In genomic region chr10:103192089-103192450, GRCh38 we compare ENCODE assay signal across 9 cellular contexts. TPM values are rescaled to one million over a fixed set of nuclear protein-coding genes. Genes with fewer than 3 reads are reported as not detected.
DNase-seq lines count a peak whose midpoint lies in the region; ATAC-seq, FAIRE-seq and TF ChIP-seq lines count a peak whose summit lies in the region.
"Had no signal": no experiment of that assay in that cellular context is flagged by ENCODE, and none has a peak within 500 bp of the region (broad histone marks: within the 10 kb centered on the region; RNA-seq: fewer than 3 reads in every experiment).

No MANE protein-coding gene starts in this region.

- no peaks in the 10 kb centered on the region for H3K9me1 ChIP-seq in endothelial cell of umbilical vein (replicated peaks; ENCODE audit: control insufficient read depth, extremely low read depth, insufficient read depth, low read length)

- no peak for FAIRE-seq in endothelial cell of umbilical vein (lab: Jason Lieb, UNC)

- TF ChIP-seq CTCF in endothelial cell of umbilical vein (IDR thresholded peaks at IDR 0.05; ENCODE audit: extremely low read depth in 1 of 2, insufficient read depth in 1 of 2, low read depth in 1 of 2, low read length in 2 of 2): no peak
- TF ChIP-seq CTCF in nephron progenitor cell (IDR thresholded peaks at IDR 0.05): no peak

- no peaks in the 10 kb centered on the region for H3K27me3 Mint-ChIP-seq in activated naive CD4-positive, alpha-beta T cell treated with anti-CD3 and anti-CD28 coated beads for 36 hours (ENCODE audit: low read depth)
- H3K27me3 Mint-ChIP-seq in nephron progenitor cell (ENCODE audit: low read depth, poor library complexity): no peaks in the 10 kb centered on the region

- CTCF ChIA-PET in activated naive CD4-positive, alpha-beta T cell treated with anti-CD3 and anti-CD28 coated beads for 36 hours (lab: Charles Lee): interaction anchor here (1.2 to 3.3 kb wide), 3 partner anchors 32 to 274 kb away, joined by 5 to 12 read pairs (median 5); partner anchors contain the start of gene CNNM2
- CTCF ChIA-PET in endothelial cell of umbilical vein (lab: Charles Lee): interaction anchor here (1.0 to 6.4 kb wide), 14 partner anchors 11 to 477 kb away, joined by 3 to 89 read pairs (median 5); partner anchors contain the start of genes ARL3, CNNM2, RPEL1 and SFXN2

- H3K36me3 ChIP-seq in SJCRH30: peaks cover 2% of the 10 kb centered on the region; the same call in 1 of the 2 replicates
- no peaks in the 10 kb centered on the region for H3K36me3 ChIP-seq in endothelial cell of umbilical vein (ENCODE audit: control insufficient read depth in 2 of 2, extremely low read depth in 1 of 2, insufficient read depth in 2 of 2, low read length in 2 of 2)

- peaks cover 34% of the 10 kb centered on the region for H3K4me1 Mint-ChIP-seq in activated naive CD4-positive, alpha-beta T cell treated with anti-CD3 and anti-CD28 coated beads for 36 hours (ENCODE audit: low read depth)
- H3K4me1 Mint-ChIP-seq in nephron progenitor cell: peaks cover 45% of the 10 kb centered on the region

- H3K9me3 Mint-ChIP-seq in activated naive CD4-positive, alpha-beta T cell treated with anti-CD3 and anti-CD28 coated beads for 36 hours: no peaks in the 10 kb centered on the region
- no peaks in the 10 kb centered on the region for H3K9me3 Mint-ChIP-seq in nephron progenitor cell

- H3K36me3 Mint-ChIP-seq in activated naive CD4-positive, alpha-beta T cell treated with anti-CD3 and anti-CD28 coated beads for 36 hours (ENCODE audit: low read depth): peaks cover 9% of the 10 kb centered on the region
- H3K36me3 Mint-ChIP-seq in nephron progenitor cell (ENCODE audit: low read depth): peaks cover 14% of the 10 kb centered on the region

- no peaks in the 10 kb centered on the region for H3K27me3 ChIP-seq in SJCRH30
- no peaks in the 10 kb centered on the region for H3K27me3 ChIP-seq in endothelial cell of umbilical vein (ENCODE audit: control insufficient read depth in 2 of 2, insufficient read depth in 2 of 2, low read length in 2 of 2)

- peaks cover 53% of the 10 kb centered on the region for H3K79me2 ChIP-seq in endothelial cell of umbilical vein (ENCODE audit: control insufficient read depth, insufficient read depth, low read length)

- H3K27ac Mint-ChIP-seq in activated naive CD4-positive, alpha-beta T cell treated with anti-CD3 and anti-CD28 coated beads for 36 hours: peak overlapping the region; percentile 96
- H3K27ac Mint-ChIP-seq in nephron progenitor cell: peak overlapping the region; percentile 100

- peak overlapping the region; percentile 79 for H3K9ac ChIP-seq in endothelial cell of umbilical vein (replicated peaks; ENCODE audit: extremely low read depth, insufficient read depth, low read length)

- peak overlapping the region; percentile 97 for H3K4me3 ChIP-seq in SJCRH30
- H3K4me3 ChIP-seq in endothelial cell of umbilical vein (replicated peaks in 1 of 3; ENCODE audit: insufficient read depth in 1 of 3, low read depth in 1 of 3, low read length in 3 of 3): peak overlapping the region; percentile 61 to 95 (median 71)

- no peak overlapping the region for H2AFZ ChIP-seq in endothelial cell of umbilical vein (ENCODE audit: low read depth, low read length)

- H3K4me2 ChIP-seq in endothelial cell of umbilical vein (ENCODE audit: insufficient read depth, low read length): peak overlapping the region; percentile 99

- no peak for TF ChIP-seq POLR2A in endothelial cell of umbilical vein (IDR thresholded peaks at IDR 0.05; ENCODE audit: low read depth, low read length)

- peak; percentile 29 for DNase-seq in activated naive CD4-positive, alpha-beta T cell treated with anti-CD3 and anti-CD28 coated beads for 36 hours
- DNase-seq in activated naive CD4-positive, alpha-beta T cell treated with anti-CD3 and anti-CD28 coated beads, Interleukin-2, amount 50 U/mL, for 16 hours: no peak
- DNase-seq in SJCRH30 (peak; percentile 25 to 37), endothelial cell of umbilical vein (ENCODE audit: low read depth, low spot score) (no peak), nephron progenitor cell (no peak)
- no peak for DNase-seq in activated effector memory CD4-positive, alpha-beta T cell treated with anti-CD3 and anti-CD28 coated beads, Interleukin-2, amount 50 U/mL, for 16 hours
- no peak for DNase-seq in effector CD4-positive, alpha-beta T cell

- POLR2A ChIA-PET in endothelial cell of umbilical vein (lab: Charles Lee): interaction anchor here (0.6 to 3.3 kb wide), 9 partner anchors 15 to 274 kb away, joined by 3 to 28 read pairs (median 6); partner anchors contain the start of gene CNNM2

- no peaks in the 10 kb centered on the region for H3K9me3 ChIP-seq in SJCRH30 (replicated peaks)
- H3K9me3 ChIP-seq in endothelial cell of umbilical vein (replicated peaks; ENCODE audit: control insufficient read depth, insufficient read depth, low read length): no peaks in the 10 kb centered on the region

- intact Hi-C loops in activated naive CD4-positive, alpha-beta T cell treated with anti-CD3 and anti-CD28 coated beads for 36 hours (cut with micrococcal nuclease): loop anchor here (1.0 to 10.0 kb wide), 10 partner anchors 49 to 930 kb away; partner anchors contain the start of genes ATP5MK, BORCS7, CNNM2 and PCGF6
- intact Hi-C loops in endothelial cell of umbilical vein (cut with micrococcal nuclease): loop anchor here (1.0 to 2.0 kb wide), 5 partner anchors 8 to 275 kb away; no protein-coding TSS in a partner anchor

- dilution Hi-C loops in endothelial cell of umbilical vein (cut with MboI; ENCODE audit: extremely low pct_ligation_motif_present, low sequenced_read_pairs): no loop called here

- BruUV-seq in endothelial cell of umbilical vein (replicated peaks; lab: Mats Ljungman, UMichigan): TSS peak; percentile 61

- no peak for ATAC-seq in GM18868 (IDR thresholded peaks at IDR 0.05; ENCODE audit: unreplicated experiment)

- H4K20me1 ChIP-seq in endothelial cell of umbilical vein (replicated peaks; ENCODE audit: control insufficient read depth, extremely low read depth, insufficient read depth, low read length): peaks cover 4% of the 10 kb centered on the region

- peak overlapping the region; percentile 87 for H3K4me3 Mint-ChIP-seq in activated naive CD4-positive, alpha-beta T cell treated with anti-CD3 and anti-CD28 coated beads for 36 hours
- peak overlapping the region; percentile 99 for H3K4me3 Mint-ChIP-seq in nephron progenitor cell

- peaks cover 16% of the 10 kb centered on the region; the same call in 1 of the 2 replicates for H3K4me1 ChIP-seq in SJCRH30
- peaks cover 30% of the 10 kb centered on the region for H3K4me1 ChIP-seq in endothelial cell of umbilical vein (ENCODE audit: control insufficient read depth, extremely low read depth, insufficient read depth, low read length)

- H3K27ac ChIP-seq in SJCRH30 (peak overlapping the region; percentile 81), endothelial cell of umbilical vein (ENCODE audit: insufficient read depth, low read depth, low read length) (peak overlapping the region; percentile 80)

TF ChIP-seq in endothelial cell of umbilical vein, 7 proteins besides CTCF, POLR2A, EP300 and RAD21:
- TF ChIP-seq MYC (IDR thresholded peaks at IDR 0.05; ENCODE audit: low read depth, low read length): no peak
- TF ChIP-seq GATA2 (IDR thresholded peaks at IDR 0.05; ENCODE audit: insufficient read depth, insufficient read length, low read depth, low read length): no peak
- TF ChIP-seq MAX (IDR thresholded peaks at IDR 0.05; ENCODE audit: insufficient read depth, insufficient read length): no peak
- no peak for TF ChIP-seq JUN (IDR thresholded peaks at IDR 0.05; ENCODE audit: borderline replicate concordance, insufficient read depth, insufficient read length, low read depth)
- no peak for TF ChIP-seq POLR2AphosphoS5 (IDR thresholded peaks at IDR 0.05; ENCODE audit: insufficient read depth, low read depth, low read length)
- no peak for TF ChIP-seq FOS (IDR thresholded peaks at IDR 0.05; ENCODE audit: borderline replicate concordance, insufficient read depth, low read length)
- no peak for TF ChIP-seq EZH2 (IDR thresholded peaks at IDR 0.05; ENCODE audit: borderline replicate concordance, low read depth, low read length, severe bottlenecking)
TF ChIP-seq in endothelial cell of umbilical vein: peak in this region for 0.

RNA-seq across cellular contexts. Expression of gene NT5C2, which starts 1.0 kb away (rescaled TPM):
- total RNA-seq in activated naive CD4-positive, alpha-beta T cell treated with anti-CD3 and anti-CD28 coated beads for 36 hours: 10 to 100 TPM; 39.3 to 44.3 TPM
- total RNA-seq in SJCRH30 (2014; rRNA removed; shearing (Covaris generic)): 77.0 and 78.4 TPM in 2 replicates
- 59.0 and 69.9 TPM in 2 replicates for total RNA-seq in endothelial cell of umbilical vein
- polyA plus RNA-seq in endothelial cell of umbilical vein: 42.6 and 47.2 TPM in 2 replicates
- polyA plus RNA-seq in endothelial cell of umbilical vein (2011; cell fraction: cytosol; rRNA removed): 40.2 and 40.4 TPM in 2 replicates
- polyA plus RNA-seq in endothelial cell of umbilical vein (2011; cell fraction: nucleus; rRNA removed): 70.3 and 81.9 TPM in 2 replicates
- 47.9 and 58.7 TPM in 2 replicates for polyA plus RNA-seq in endothelial cell of umbilical vein (2012)
- polyA minus RNA-seq in endothelial cell of umbilical vein: 65.4 and 70.5 TPM in 2 replicates
- polyA minus RNA-seq in endothelial cell of umbilical vein (2011; cell fraction: cytosol; rRNA and poly(A)+ RNA removed): 30.5 TPM
- 68.6 and 107 TPM in 2 replicates for polyA minus RNA-seq in endothelial cell of umbilical vein (2011; cell fraction: nucleus; rRNA and poly(A)+ RNA removed)

RNA-seq across cellular contexts. Expression of gene RPEL1, which starts 53.6 kb away (rescaled TPM):
- total RNA-seq in activated naive CD4-positive, alpha-beta T cell treated with anti-CD3 and anti-CD28 coated beads for 36 hours: under 1 TPM in 1 of 2 experiments, not detected in 1; 0.17 TPM
- not detected in 2 replicates for total RNA-seq in SJCRH30 (2014; rRNA removed; shearing (Covaris generic))
- total RNA-seq in endothelial cell of umbilical vein: not detected in 2 replicates
- polyA plus RNA-seq in endothelial cell of umbilical vein: 0.04 and 0.11 TPM in 2 replicates
- 0.15 and 0.20 TPM in 2 replicates for polyA plus RNA-seq in endothelial cell of umbilical vein (2011; cell fraction: cytosol; rRNA removed)
- 0.07 and 0.10 TPM in 2 replicates for polyA plus RNA-seq in endothelial cell of umbilical vein (2011; cell fraction: nucleus; rRNA removed)
- polyA plus RNA-seq in endothelial cell of umbilical vein (2012): 0.12 and 0.36 TPM in 2 replicates
- polyA minus RNA-seq in endothelial cell of umbilical vein: 0.12 TPM in 1 of 2 replicates, not detected in the other
- not detected for polyA minus RNA-seq in endothelial cell of umbilical vein (2011; cell fraction: cytosol; rRNA and poly(A)+ RNA removed)
- not detected in 2 replicates for polyA minus RNA-seq in endothelial cell of umbilical vein (2011; cell fraction: nucleus; rRNA and poly(A)+ RNA removed)
- total RNA-seq: glomerular endothelial cell had no signal

Comparison
In these comparisons a context has a peak if more than half of its experiments do, and no peak if none do; other contexts are left out.
1. DNase-seq: peak in activated naive CD4-positive, alpha-beta T cell treated with anti-CD3 and anti-CD28 coated beads for 36 hours (single experiment) and SJCRH30 (2 of 2); none in activated naive CD4-positive, alpha-beta T cell treated with anti-CD3 and anti-CD28 coated beads, Interleukin-2, amount 50 U/mL, for 16 hours (single experiment), endothelial cell of umbilical vein (single experiment), nephron progenitor cell (single experiment), activated effector memory CD4-positive, alpha-beta T cell treated with anti-CD3 and anti-CD28 coated beads, Interleukin-2, amount 50 U/mL, for 16 hours (single experiment) and effector CD4-positive, alpha-beta T cell (single experiment).